In the genomic region with DNA sequence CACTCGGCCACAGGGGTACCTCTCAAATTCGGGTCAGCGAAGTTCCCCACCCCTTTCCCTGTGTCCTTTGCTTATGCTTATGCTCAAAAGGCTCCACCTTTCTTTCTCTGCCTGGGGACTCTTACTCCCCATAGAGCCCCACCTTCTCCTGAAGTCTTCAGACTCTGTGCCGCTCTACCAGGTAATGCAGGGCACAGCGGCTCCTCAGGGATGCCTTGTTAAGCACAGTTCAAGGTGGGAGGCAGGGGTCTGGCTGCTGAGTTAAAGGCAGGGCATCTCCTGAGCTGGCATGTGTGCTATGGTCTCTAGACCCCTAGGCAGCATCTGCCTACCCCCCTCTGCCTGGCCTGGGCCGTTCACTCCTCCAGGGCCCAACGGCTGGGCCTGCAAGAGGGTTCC, we compare ENCODE assay signal across 15 cellular contexts. TPM values are rescaled to one million over a fixed set of nuclear protein-coding genes. Genes with fewer than 3 reads are reported as not detected.
DNase-seq lines count a peak whose midpoint lies in the region; TF ChIP-seq lines count a peak whose summit lies in the region.
"Had no signal": no experiment of that assay in that cellular context is flagged by ENCODE, and none has a peak within 500 bp of the region (broad histone marks: within the 10 kb centered on the region; RNA-seq: fewer than 3 reads in every experiment).

No MANE protein-coding gene starts in this region.

- H3K36me3 ChIP-seq in colonic mucosa (no peaks in the 10 kb centered on the region), osteoblast (ENCODE audit: insufficient read depth, low read length) (no peaks in the 10 kb centered on the region)

- intact Hi-C loops in colonic mucosa (cut with DNase I), result loop anchor here (2.0 to 10.0 kb wide), 4 partner anchors 76 to 717 kb away; no protein-coding TSS in a partner anchor

- H3K9ac ChIP-seq in colonic mucosa (ENCODE audit: low read depth in 2 of 2, low read length in 2 of 2), result no peak overlapping the region

- peaks cover 11% of the 10 kb centered on the region for H4K20me1 ChIP-seq in osteoblast (ENCODE audit: insufficient read depth, low read length)

- no peaks in the 10 kb centered on the region for H3K4me1 Mint-ChIP-seq in T-helper 2 cell treated with Interferon-gamma antibody and Interleukin-4, amounts not matched to agents 5 μg/mL and 100 μg/mL, for 36 hours (ENCODE audit: low read depth)

- H2AFZ ChIP-seq in osteoblast (ENCODE audit: low read length), result no peak overlapping the region

- peaks cover 23% of the 10 kb centered on the region for H3K79me2 ChIP-seq in osteoblast (ENCODE audit: insufficient read depth, low read length)

- H3K27ac ChIP-seq in colonic mucosa (no peak overlapping the region), osteoblast (ENCODE audit: low read depth, low read length) (no peak overlapping the region)

- no peak overlapping the region for H3K27ac Mint-ChIP-seq in T-helper 2 cell treated with Interferon-gamma antibody and Interleukin-4, amounts not matched to agents 5 μg/mL and 100 μg/mL, for 36 hours

- H3K9me3 Mint-ChIP-seq in T-helper 2 cell treated with Interferon-gamma antibody and Interleukin-4, amounts not matched to agents 5 μg/mL and 100 μg/mL, for 36 hours, result no peaks in the 10 kb centered on the region

- no peak overlapping the region for H3K4me3 ChIP-seq in colonic mucosa
- no peak overlapping the region for H3K4me3 ChIP-seq in osteoblast (ENCODE audit: insufficient read depth, low read length)

- no peaks in the 10 kb centered on the region for H3K4me1 ChIP-seq in colonic mucosa
- peaks cover 11% of the 10 kb centered on the region for H3K4me1 ChIP-seq in osteoblast (ENCODE audit: insufficient read depth, low read length)

- peak; percentile 33 for DNase-seq in activated CD8-positive, alpha-beta memory T cell treated with anti-CD3 and anti-CD28 coated beads for 24 hours
- no peak for DNase-seq in activated CD8-positive, alpha-beta memory T cell treated with anti-CD3 and anti-CD28 coated beads, Interleukin-2, amount 50 U/mL, for 4 hours
- DNase-seq in colonic mucosa (peak; percentile 13), osteoblast (ENCODE audit: insufficient read length, low spot score, missing footprints) (peak; percentile 69), ureter (ENCODE audit: low spot score) (peak; percentile 35), DMS153 treated with DMSO at 0.1 percent for 48 hours (lab: John Stamatoyannopoulos, UW; ENCODE audit: unreplicated experiment) (no peak)
- no peak for DNase-seq in effector CD8-positive, alpha-beta T cell (lab: John Stamatoyannopoulos, UW)
- DNase-seq in T-helper 2 cell treated with Interferon-gamma antibody and Interleukin-4, amounts not matched to agents 5 μg/mL and 100 μg/mL, for 36 hours (ENCODE audit: low spot score), result no peak
- DNase-seq: C1 segment of cervical spinal cord, DMS153, NCI-H1417 treated with DMSO at 0.1 percent for 48 hours, NCI-H2029, NCI-H510A had no signal

- H3K4me3 Mint-ChIP-seq in T-helper 2 cell treated with Interferon-gamma antibody and Interleukin-4, amounts not matched to agents 5 μg/mL and 100 μg/mL, for 36 hours, result no peak overlapping the region

- H3K9me3 ChIP-seq in colonic mucosa (no peaks in the 10 kb centered on the region), osteoblast (ENCODE audit: low read depth, low read length) (no peaks in the 10 kb centered on the region)

- peaks cover 25% of the 10 kb centered on the region for H3K27me3 Mint-ChIP-seq in T-helper 2 cell treated with Interferon-gamma antibody and Interleukin-4, amounts not matched to agents 5 μg/mL and 100 μg/mL, for 36 hours (ENCODE audit: low read depth)

- H3K36me3 Mint-ChIP-seq in T-helper 2 cell treated with Interferon-gamma antibody and Interleukin-4, amounts not matched to agents 5 μg/mL and 100 μg/mL, for 36 hours (ENCODE audit: low read depth), result no peaks in the 10 kb centered on the region

- peaks cover 21% of the 10 kb centered on the region for H3K27me3 ChIP-seq in colonic mucosa
- H3K27me3 ChIP-seq in osteoblast (ENCODE audit: insufficient read depth, low read length), result no peaks in the 10 kb centered on the region

- TF ChIP-seq CTCF in colonic mucosa (IDR thresholded peaks at IDR 0.05) (no peak), osteoblast (IDR thresholded peaks at IDR 0.05; ENCODE audit: extremely low read depth, low read depth, low read length) (no peak)

- no peak overlapping the region for H3K4me2 ChIP-seq in osteoblast (ENCODE audit: insufficient read depth, low read length)

RNA-seq across cellular contexts. Expression of gene CXCL12, which starts 3.0 kb away (rescaled TPM):
- total RNA-seq in colonic mucosa (10 to 100 TPM; 17.5 to 56.2 TPM), osteoblast (288 and 358 TPM in 2 replicates), ureter (73.1 TPM)
- total RNA-seq: A172, HT1080 had no signal

Comparison
In these comparisons a context has a peak if more than half of its experiments do, and no peak if none do; other contexts are left out.
1. DNase-seq: peak in activated CD8-positive, alpha-beta memory T cell treated with anti-CD3 and anti-CD28 coated beads for 24 hours (single experiment), colonic mucosa (single experiment), osteoblast (single experiment) and ureter (single experiment); none in activated CD8-positive, alpha-beta memory T cell treated with anti-CD3 and anti-CD28 coated beads, Interleukin-2, amount 50 U/mL, for 4 hours (single experiment), DMS153 treated with DMSO at 0.1 percent for 48 hours (single experiment), effector CD8-positive, alpha-beta T cell (single experiment) and T-helper 2 cell treated with Interferon-gamma antibody and Interleukin-4, amounts not matched to agents 5 μg/mL and 100 μg/mL, for 36 hours (single experiment).